In genomic region chr6:105569706-105570105, GRCh38 we compare ENCODE assay signal across 20 cellular contexts.
A peak's percentile ranks its signal among the peaks of the same experiment; 100 is the strongest.
DNase-seq lines count a peak whose midpoint lies in the region; ATAC-seq, FAIRE-seq and TF ChIP-seq lines count a peak whose summit lies in the region.
"Had no signal": no experiment of that assay in that cellular context is flagged by ENCODE, and none has a peak within 500 bp of the region (broad histone marks: within the 10 kb centered on the region; RNA-seq: fewer than 3 reads in every experiment).

No MANE protein-coding gene starts in this region.

- CTCF ChIA-PET in K562 (lab: Yijun Ruan, JAX; ENCODE audit: low intra/inter-chr PET ratio), result no interaction called here

- H3F3A ChIP-seq in smooth muscle cell (ENCODE audit: low read depth), result no peaks in the 10 kb centered on the region

- H4K20me1 ChIP-seq in K562 (replicated peaks; ENCODE audit: control insufficient read depth, insufficient read depth, low read length) (no peaks in the 10 kb centered on the region), smooth muscle cell (ENCODE audit: low read depth) (no peaks in the 10 kb centered on the region)

- ATAC-seq in K562 (no peak), left lobe of liver (peak; percentile 81), HG03378 (IDR thresholded peaks at IDR 0.05; ENCODE audit: unreplicated experiment) (no peak), gastroesophageal sphincter (no peak)
- ATAC-seq: Panc1 had no signal

- no peak for FAIRE-seq in K562 (lab: Jason Lieb, UNC)

- H3K9me3 ChIP-seq in K562 (replicated peaks; ENCODE audit: control insufficient read depth, insufficient read depth, low read depth, low read length) (no peaks in the 10 kb centered on the region), smooth muscle cell (replicated peaks; ENCODE audit: low read depth) (no peaks in the 10 kb centered on the region), gastroesophageal sphincter (no peaks in the 10 kb centered on the region)
- no peaks in the 10 kb centered on the region for H3K9me3 ChIP-seq in effector memory CD4-positive, alpha-beta T cell (ENCODE audit: control insufficient read depth, low read length)

- no TSS peak for BruUV-seq in K562 (replicated peaks; lab: Mats Ljungman, UMichigan)

- in situ Hi-C loops in K562 (cut with MboI), result no loop called here

- DNase-seq in LoVo (ENCODE audit: low spot score) (peak; percentile 71), K562 (ENCODE audit: extremely low read depth in 1 of 4, low spot score in 3 of 4) (peak in 1 of 4 experiments; percentile 9), left lobe of liver (ENCODE audit: low spot score) (no peak), smooth muscle cell (lab: John Stamatoyannopoulos, UW; ENCODE audit: unreplicated experiment) (no peak)
- no peak for DNase-seq in effector memory CD4-positive, alpha-beta T cell
- DNase-seq: DMS153, DND-41, GM23248, H7, Karpas-422, NCI-H1092 treated with DMSO at 0.1 percent for 48 hours, NCI-H1436, NCI-H187, NCI-H2081 treated with DMSO at 0.1 percent for 48 hours, NCI-H446 treated with DMSO at 0.1 percent for 48 hours, NCI-H526 treated with DMSO at 0.1 percent for 48 hours, SHP77 treated with DMSO at 0.1 percent for 48 hours had no signal

- 5% methylated on average over 2 of the region's 2 CpGs for WGBS in K562 (ENCODE audit: insufficient coverage, low coverage, missing lambda C conversion rate)
- 71% methylated on average over 2 of the region's 2 CpGs for WGBS in smooth muscle cell (ENCODE audit: low lambda C conversion rate)
- 49 to 86% methylated on average over 1 to 2 of the region's 2 CpGs for WGBS in gastroesophageal sphincter (ENCODE audit: low coverage in 1 of 2), 2 donors

- H3K36me3 ChIP-seq in K562 (ENCODE audit: control insufficient read depth, insufficient read depth, low read length) (no peaks in the 10 kb centered on the region), smooth muscle cell (ENCODE audit: low read depth) (no peaks in the 10 kb centered on the region), gastroesophageal sphincter (no peaks in the 10 kb centered on the region)
- no peaks in the 10 kb centered on the region for H3K36me3 ChIP-seq in effector memory CD4-positive, alpha-beta T cell (ENCODE audit: control insufficient read depth, insufficient read depth, low read length)

- H2AFZ ChIP-seq in K562 (ENCODE audit: low read depth, low read length) (no peak overlapping the region), smooth muscle cell (ENCODE audit: low read depth) (peak overlapping the region; percentile 42)
- H2AFZ ChIP-seq: GM23248 had no signal

- no peak overlapping the region for H3K4me3 ChIP-seq in K562
- H3K4me3 ChIP-seq in smooth muscle cell, result no peak overlapping the region
- H3K4me3 ChIP-seq in gastroesophageal sphincter, result no peak overlapping the region
- no peak overlapping the region for H3K4me3 ChIP-seq in effector memory CD4-positive, alpha-beta T cell (ENCODE audit: insufficient read depth, low read depth, low read length, poor library complexity, severe bottlenecking)
- H3K4me3 ChIP-seq: GM23248 had no signal

- H3K9me1 ChIP-seq in K562 (ENCODE audit: control insufficient read depth, insufficient read depth, low read length), result no peaks in the 10 kb centered on the region

- H3K4me1 ChIP-seq in K562 (replicated peaks in 1 of 2; ENCODE audit: control insufficient read depth in 2 of 2, insufficient read depth in 2 of 2, low read length in 2 of 2) (no peaks in the 10 kb centered on the region), smooth muscle cell (ENCODE audit: low read depth) (no peaks in the 10 kb centered on the region), gastroesophageal sphincter (no peaks in the 10 kb centered on the region)
- H3K4me1 ChIP-seq in effector memory CD4-positive, alpha-beta T cell (ENCODE audit: control insufficient read depth, insufficient read depth, low read length, poor library complexity, severe bottlenecking), result no peaks in the 10 kb centered on the region

- no peaks in the 10 kb centered on the region for H3K79me2 ChIP-seq in K562 (ENCODE audit: control insufficient read depth, insufficient read depth, low read length)
- no peaks in the 10 kb centered on the region for H3K79me2 ChIP-seq in smooth muscle cell (ENCODE audit: low read depth)

- intact Hi-C loops in K562 (cut with micrococcal nuclease), result no loop called here

- H3K27me3 ChIP-seq in K562 (ENCODE audit: control insufficient read depth in 2 of 2, insufficient read depth in 2 of 2, low read length in 2 of 2) (peaks cover 5 to 13% of the 10 kb centered on the region in 2 experiments; a peak in 2 of 5 replicates), smooth muscle cell (ENCODE audit: low read depth) (no peaks in the 10 kb centered on the region), gastroesophageal sphincter (no peaks in the 10 kb centered on the region)
- peaks cover 3% of the 10 kb centered on the region for H3K27me3 ChIP-seq in effector memory CD4-positive, alpha-beta T cell (replicated peaks; ENCODE audit: control insufficient read depth, insufficient read depth, low read length, poor library complexity, severe bottlenecking)

- H3K27ac ChIP-seq in K562 (ENCODE audit: extremely low read depth, low read depth, low read length), result no peak overlapping the region
- no peak overlapping the region for H3K27ac ChIP-seq in smooth muscle cell (ENCODE audit: low read depth)
- H3K27ac ChIP-seq in gastroesophageal sphincter, result no peak overlapping the region
- H3K27ac ChIP-seq in effector memory CD4-positive, alpha-beta T cell (ENCODE audit: insufficient read depth, low read length, poor library complexity, severe bottlenecking), result no peak overlapping the region
- H3K27ac ChIP-seq: GM23248 had no signal

- H3K4me2 ChIP-seq in K562 (ENCODE audit: insufficient read depth, low read length) (no peak overlapping the region), smooth muscle cell (no peak overlapping the region)

- POLR2A ChIA-PET in K562 (lab: Yijun Ruan, JAX), result no interaction called here

- no peak for TF ChIP-seq EP300 in K562 (IDR thresholded peaks at IDR 0.05; ENCODE audit: low read length)
- no peak for TF ChIP-seq EP300 in gastroesophageal sphincter (IDR thresholded peaks at IDR 0.05)

- no peak for TF ChIP-seq RAD21 in K562 (CRISPR knock-in tag; conservative IDR thresholded peaks at IDR 0.05 in 1 of 2, IDR thresholded peaks at IDR 0.05 in 1 of 2)

- no peak for TF ChIP-seq CTCF in K562 (IDR thresholded peaks at IDR 0.05 in 2 of 3, conservative IDR thresholded peaks at IDR 0.05 in 1 of 3; ENCODE audit: insufficient read depth in 2 of 3, low read depth in 1 of 3, low read length in 3 of 3)
- no peak for TF ChIP-seq CTCF in smooth muscle cell (IDR thresholded peaks at IDR 0.05; ENCODE audit: borderline replicate concordance, insufficient read depth, poor library complexity, severe bottlenecking)
- no peak for TF ChIP-seq CTCF in gastroesophageal sphincter (IDR thresholded peaks at IDR 0.05)

- TF ChIP-seq POLR2A in K562 (conservative IDR thresholded peaks at IDR 0.05) (no peak), gastroesophageal sphincter (IDR thresholded peaks at IDR 0.05) (no peak)

- H3K9ac ChIP-seq in K562 (ENCODE audit: insufficient read depth in 1 of 2, low read depth in 2 of 2, low read length in 2 of 2) (no peak overlapping the region), smooth muscle cell (ENCODE audit: low read depth) (no peak overlapping the region)
- H3K9ac ChIP-seq: GM23248 had no signal

TF ChIP-seq in K562, 482 proteins besides CTCF, POLR2A, EP300 and RAD21 (continues in another document):
- TF ChIP-seq NFIC (IDR thresholded peaks at IDR 0.05) (0 out of 2 replicates have a peak, but pooled peaks have one; percentile 37), ZNF197 (CRISPR knock-in tag; IDR thresholded peaks at IDR 0.05; ENCODE audit: low read depth) (no peak), ETS2 (tag; IDR thresholded peaks at IDR 0.05; ENCODE audit: borderline replicate concordance, poor library complexity, severe bottlenecking) (no peak), ZNF174 (CRISPR knock-in tag; IDR thresholded peaks at IDR 0.05) (no peak), ZNF124 (CRISPR knock-in tag; IDR thresholded peaks at IDR 0.05) (no peak), FOXK1 (CRISPR knock-in tag; IDR thresholded peaks at IDR 0.05; ENCODE audit: borderline replicate concordance) (no peak), NCOA6 (IDR thresholded peaks at IDR 0.05) (no peak), PKNOX1 (IDR thresholded peaks at IDR 0.05) (no peak), ZNF280A (IDR thresholded peaks at IDR 0.05; ENCODE audit: low read depth, partially characterized antibody) (no peak), SIRT6 (IDR thresholded peaks at IDR 0.05; ENCODE audit: low read depth, low read length) (no peak), ZNF77 (CRISPR knock-in tag; IDR thresholded peaks at IDR 0.05) (no peak)
